Comparison of ENCODE assay signal across 26 cellular contexts in the genomic region with DNA sequence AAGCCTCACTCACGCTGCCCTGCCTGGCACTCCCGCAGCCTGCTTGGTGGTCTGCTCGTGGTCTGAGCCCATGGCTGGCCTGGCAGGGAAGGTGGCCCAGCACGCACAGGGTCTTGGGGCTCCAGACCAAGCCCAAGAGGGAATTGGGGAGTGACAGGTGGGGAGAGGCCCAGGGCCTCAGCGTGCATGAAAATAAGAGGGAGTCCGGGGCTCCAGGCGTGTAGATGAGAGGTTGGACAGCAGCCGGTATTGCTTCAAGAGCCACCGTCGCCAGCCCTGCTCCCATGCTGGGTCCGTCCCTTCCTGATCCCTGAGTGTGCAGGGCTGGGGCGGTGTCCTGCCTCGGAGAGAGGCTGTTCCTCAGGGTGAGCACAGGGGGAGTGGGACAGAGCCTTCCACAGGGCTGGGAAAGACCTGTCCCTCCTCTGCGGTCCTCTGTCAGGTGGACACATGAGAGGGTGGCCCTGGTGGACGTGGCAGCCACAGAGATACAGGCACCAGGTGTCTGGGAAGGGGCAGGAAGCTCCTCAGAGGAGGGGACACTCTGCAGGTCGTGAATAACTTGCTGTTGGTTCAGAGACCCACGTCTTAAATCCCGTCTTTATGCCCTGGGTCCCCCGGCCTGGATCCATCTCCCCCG.
"Had no signal": no experiment of that assay in that cellular context is flagged by ENCODE, and none has a peak within 500 bp of the region (broad histone marks: within the 10 kb centered on the region; RNA-seq: fewer than 3 reads in every experiment).

No MANE protein-coding gene starts in this region.

- ATAC-seq: activated CD8-positive, alpha-beta memory T cell treated with anti-CD3 and anti-CD28 coated beads, Interleukin-2, amount 10 ng/mL, durations not matched to agents 7 days and 5 days; activated CD8-positive, alpha-beta T cell treated with anti-CD3 and anti-CD28 coated beads, Interleukin-2, amount 10 ng/mL, durations not matched to agents 7 days and 5 days; activated T-cell treated with anti-CD3 and anti-CD28 coated beads, Interleukin-2, amount 50 U/mL, for 72 hours; gastroesophageal sphincter; left lung; mucosa of descending colon; pancreas; psoas muscle; SK-N-SH treated with all-trans-retinoic acid at 6 μM for 48 hours had no signal

- H3K27me3 ChIP-seq: breast epithelium, colonic mucosa, gastroesophageal sphincter, left lung, pancreas, testis, transverse colon had no signal

- DNase-seq: activated B cell treated with CpG ODN at 0.5 μM for 24 hours; activated CD8-positive, alpha-beta memory T cell treated with anti-CD3 and anti-CD28 coated beads, Interleukin-2, amount 10 ng/mL, durations not matched to agents 7 days and 5 days; activated CD8-positive, alpha-beta T cell treated with anti-CD3 and anti-CD28 coated beads, Interleukin-2, amount 10 ng/mL, durations not matched to agents 7 days and 5 days; activated effector memory CD4-positive, alpha-beta T cell treated with Interleukin-2 at 50 U/mL for 16 hours; activated naive CD4-positive, alpha-beta T cell treated with anti-CD3 and anti-CD28 coated beads, Interleukin-2, amount 10 ng/mL, durations not matched to agents 7 days and 5 days; activated T-cell treated with anti-CD3 and anti-CD28 coated beads, Interleukin-2, amount 50 U/mL, for 72 hours; amygdala; colonic mucosa; effector memory CD4-positive, alpha-beta T cell; erythroblast; hippocampal formation; immature natural killer cell; mesendoderm; nephron progenitor cell; stimulated activated naive CD4-positive, alpha-beta T cell; T-helper 2 cell; testis; transverse colon had no signal

- H3K27ac ChIP-seq: breast epithelium, colonic mucosa, gastroesophageal sphincter, left lung, pancreas, psoas muscle, testis, transverse colon had no signal

- H3K4me3 ChIP-seq: breast epithelium, colonic mucosa, gastroesophageal sphincter, left lung, lung, mucosa of descending colon, pancreas, psoas muscle, testis, transverse colon had no signal

- H3K4me1 ChIP-seq: breast epithelium, colonic mucosa, left lung, pancreas, psoas muscle, transverse colon had no signal

- H3K9me3 ChIP-seq: breast epithelium, colonic mucosa, gastroesophageal sphincter, left lung, mucosa of descending colon, pancreas, psoas muscle, testis, transverse colon had no signal

- H3K36me3 ChIP-seq: breast epithelium, colonic mucosa, pancreas, transverse colon had no signal

- FAIRE-seq: pancreas had no signal
